Comparison of ENCODE assay signal across 13 cellular contexts in the genomic region with DNA sequence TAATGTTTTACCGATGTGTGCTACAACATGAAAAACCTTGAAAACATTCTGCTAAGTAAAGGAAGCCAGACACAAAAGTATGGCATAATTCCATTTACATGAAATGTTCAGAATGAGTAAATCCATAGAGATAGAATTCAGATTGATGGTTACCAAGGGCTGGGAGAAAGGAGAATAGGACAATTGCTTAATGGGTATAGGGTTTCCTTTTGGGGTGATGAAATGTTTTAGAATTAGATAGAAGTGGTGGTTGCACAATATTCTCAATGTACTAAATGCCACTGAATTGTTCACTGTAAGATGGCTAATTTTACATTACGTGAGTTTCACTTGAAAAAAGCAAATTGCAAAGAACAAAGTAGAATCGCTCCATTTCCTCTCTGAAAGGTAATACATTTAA. TPM values are rescaled to one million over a fixed set of nuclear protein-coding genes. Genes with fewer than 3 reads are reported as not detected.
"Had no signal": no experiment of that assay in that cellular context is flagged by ENCODE, and none has a peak within 500 bp of the region (broad histone marks: within the 10 kb centered on the region; RNA-seq: fewer than 3 reads in every experiment).

No MANE protein-coding gene starts in this region.

- H3K4me3 Mint-ChIP-seq: activated B cell treated with CpG ODN at 0.5 μM for 24 hours; activated naive CD8-positive, alpha-beta T cell treated with anti-CD3 and anti-CD28 coated beads for 36 hours; activated T-helper 1 cell treated with anti-CD3 and anti-CD28 coated beads, Interleukin-12 subunit alpha, Interleukin-12 subunit beta, Interleukin-2, Interleukin-4 antibody, amounts not matched to agents 30 ng/mL and 10 ng/mL and 1 ng/mL, durations not matched to agents 14 hours and 24 hours and 36 hours; natural killer cell treated with Interleukin-12 subunit alpha and Interleukin-12 subunit beta and Interleukin-15 and Interleukin-18, amount 100 ng/mL, for 72 hours had no signal

- H3K9me3 ChIP-seq: transverse colon had no signal

- H3K36me3 ChIP-seq: transverse colon had no signal

- H3K4me1 Mint-ChIP-seq: activated B cell treated with CpG ODN at 0.5 μM for 24 hours; activated naive CD8-positive, alpha-beta T cell treated with anti-CD3 and anti-CD28 coated beads for 36 hours had no signal

- H3K27ac ChIP-seq: foreskin keratinocyte, transverse colon had no signal

- H3K4me3 ChIP-seq: transverse colon had no signal

- H3K36me3 Mint-ChIP-seq: activated naive CD8-positive, alpha-beta T cell treated with anti-CD3 and anti-CD28 coated beads for 36 hours; natural killer cell treated with Interleukin-12 subunit alpha and Interleukin-12 subunit beta and Interleukin-15 and Interleukin-18, amount 100 ng/mL, for 72 hours had no signal

- H3K27me3 ChIP-seq: foreskin keratinocyte, transverse colon had no signal

- H3K9me3 Mint-ChIP-seq: activated naive CD8-positive, alpha-beta T cell treated with anti-CD3 and anti-CD28 coated beads for 36 hours; activated T-helper 1 cell treated with anti-CD3 and anti-CD28 coated beads, Interleukin-12 subunit alpha, Interleukin-12 subunit beta, Interleukin-2, Interleukin-4 antibody, amounts not matched to agents 30 ng/mL and 10 ng/mL and 1 ng/mL, durations not matched to agents 14 hours and 24 hours and 36 hours; natural killer cell treated with Interleukin-12 subunit alpha and Interleukin-12 subunit beta and Interleukin-15 and Interleukin-18, amount 100 ng/mL, for 72 hours had no signal

- H3K4me1 ChIP-seq: foreskin keratinocyte, transverse colon had no signal

- DNase-seq: activated B cell treated with CpG ODN at 0.5 μM for 24 hours; activated CD4-positive, alpha-beta T cell treated with anti-CD3 and anti-CD28 coated beads, Interleukin-2, amount 50 U/mL, for 1 hour; activated CD8-positive, alpha-beta memory T cell treated with anti-CD3 and anti-CD28 coated beads for 24 hours; activated naive CD8-positive, alpha-beta T cell treated with anti-CD3 and anti-CD28 coated beads for 36 hours; aorta; foreskin keratinocyte; stimulated activated CD4-positive, alpha-beta T cell treated with anti-CD3 and anti-CD28 coated beads, Interleukin-15, amount 100 ng/mL, for 24 hours; stimulated activated CD4-positive, alpha-beta T cell treated with anti-CD3 and anti-CD28 coated beads, Interleukin-4, amount 100 ng/mL, for 1 hour; stimulated activated naive CD4-positive, alpha-beta T cell treated with Interleukin-2 at 50 U/mL for 16 hours; substantia nigra; transverse colon had no signal

- H3K27ac Mint-ChIP-seq: activated B cell treated with CpG ODN at 0.5 μM for 24 hours; activated naive CD8-positive, alpha-beta T cell treated with anti-CD3 and anti-CD28 coated beads for 36 hours; activated T-helper 1 cell treated with anti-CD3 and anti-CD28 coated beads, Interleukin-12 subunit alpha, Interleukin-12 subunit beta, Interleukin-2, Interleukin-4 antibody, amounts not matched to agents 30 ng/mL and 10 ng/mL and 1 ng/mL, durations not matched to agents 14 hours and 24 hours and 36 hours; natural killer cell treated with Interleukin-12 subunit alpha and Interleukin-12 subunit beta and Interleukin-15 and Interleukin-18, amount 100 ng/mL, for 72 hours had no signal

RNA-seq across cellular contexts. Expression of gene GAS1, which starts 43.0 kb away (rescaled TPM):
- total RNA-seq: activated B cell treated with CpG ODN at 0.5 μM for 24 hours had no signal
